7 cellular contexts compared by ENCODE assay signal in genomic region chr1:148595911-148596310, GRCh38. TPM values are rescaled to one million over a fixed set of nuclear protein-coding genes. Genes with fewer than 3 reads are reported as not detected.
DNase-seq lines count a peak whose midpoint lies in the region; ATAC-seq and TF ChIP-seq lines count a peak whose summit lies in the region.
"Not testable (repeated sequence)": the region's sequence is repeated elsewhere in the genome, so short reads cannot be mapped to it uniquely, and the experiment has no call there.

NBPF14 (minus strand) TSS chr1:148596011; CDS start chr1:148595717, 294 bp downstream.

- not testable (repeated sequence) for DNase-seq in IMR-90; esophagus muscularis mucosa (ENCODE audit: extremely low spot score); left lobe of liver (ENCODE audit: low spot score); natural killer cell treated with Interleukin-12 subunit alpha and Interleukin-12 subunit beta and Interleukin-15 and Interleukin-18, amount 100 ng/mL, for 72 hours (ENCODE audit: low spot score); stomach

- ATAC-seq in IMR-90 (ENCODE audit: low read depth); left lobe of liver; natural killer cell treated with Interleukin-12 subunit alpha and Interleukin-12 subunit beta and Interleukin-15 and Interleukin-18, amount 100 ng/mL, for 72 hours: not testable (repeated sequence)

- H3K14ac ChIP-seq in IMR-90 (replicated peaks; ENCODE audit: low read depth, low read length): not testable (repeated sequence)

- not testable (repeated sequence) for H3K27ac Mint-ChIP-seq in natural killer cell treated with Interleukin-12 subunit alpha and Interleukin-12 subunit beta and Interleukin-15 and Interleukin-18, amount 100 ng/mL, for 72 hours

- H3K79me1 ChIP-seq in IMR-90 (ENCODE audit: low read depth in 1 of 2, low read length in 2 of 2): not testable (repeated sequence)

- H2AFZ ChIP-seq in IMR-90 (replicated peaks; ENCODE audit: low read length, poor library complexity): not testable (repeated sequence)

- dilution Hi-C loops in IMR-90 (cut with HindIII; ENCODE audit: low sequenced_read_pairs, unreplicated experiment): not testable (repeated sequence)

- not testable (repeated sequence) for H2AK9ac ChIP-seq in IMR-90 (replicated peaks; ENCODE audit: low read depth, low read length, poor library complexity)

- H2AK5ac ChIP-seq in IMR-90 (ENCODE audit: low read depth, low read length): not testable (repeated sequence)

- not testable (repeated sequence) for H3K9ac ChIP-seq in IMR-90 (ENCODE audit: low read depth, low read length)

- not testable (repeated sequence) for H4K5ac ChIP-seq in IMR-90 (ENCODE audit: low read depth, low read length)

- not testable (repeated sequence) for H2BK15ac ChIP-seq in IMR-90 (ENCODE audit: low read depth, low read length)

- not testable (repeated sequence) for BruUV-seq in IMR-90 (replicated peaks; lab: Mats Ljungman, UMichigan)

- not testable (repeated sequence) for H3K4ac ChIP-seq in IMR-90 (ENCODE audit: low read depth, low read length)

- H3K36me3 Mint-ChIP-seq in natural killer cell treated with Interleukin-12 subunit alpha and Interleukin-12 subunit beta and Interleukin-15 and Interleukin-18, amount 100 ng/mL, for 72 hours: not testable (repeated sequence)

- TF ChIP-seq EP300 in esophagus muscularis mucosa (IDR thresholded peaks at IDR 0.05); stomach (IDR thresholded peaks at IDR 0.05): not testable (repeated sequence)

- H3K9me1 ChIP-seq in IMR-90 (ENCODE audit: insufficient read depth, low read length): not testable (repeated sequence)

- H3K23ac ChIP-seq in IMR-90 (ENCODE audit: low read depth, low read length): not testable (repeated sequence)

- H4K8ac ChIP-seq in IMR-90 (ENCODE audit: low read depth in 2 of 2, low read length in 2 of 2): not testable (repeated sequence)

- H3K4me2 ChIP-seq in IMR-90 (ENCODE audit: low read depth, low read length): not testable (repeated sequence)

- H3K36me3 ChIP-seq in IMR-90 (ENCODE audit: control insufficient read depth, insufficient read depth, low read length); esophagus muscularis mucosa; stomach: not testable (repeated sequence)

- WGBS in IMR-90 (ENCODE audit: extremely low coverage in 2 of 2, insufficient read length in 1 of 2), 2 experiments: no CpG with 5 or more reads among the region's 5 CpGs
- no CpG with 5 or more reads among the region's 5 CpGs for WGBS in adipose tissue, 3 donors
- no CpG with 5 or more reads among the region's 5 CpGs for WGBS in esophagus muscularis mucosa
- WGBS in stomach, 5 donors: no CpG with 5 or more reads among the region's 5 CpGs

- H3K4me1 ChIP-seq in IMR-90 (ENCODE audit: control insufficient read depth, insufficient read depth, low read length); esophagus muscularis mucosa; stomach: not testable (repeated sequence)

- intact Hi-C loops in IMR-90 (cut with micrococcal nuclease); T-helper 2 cell treated with Interferon-gamma antibody and Interleukin-4, amounts not matched to agents 100 ng/mL and 5 ng/mL, for 36 hours (cut with micrococcal nuclease); esophagus muscularis mucosa (cut with DNase I); stomach (cut with DNase I; ENCODE audit: low total_unique reads): not testable (repeated sequence)

- H3K56ac ChIP-seq in IMR-90 (ENCODE audit: extremely low read depth, insufficient read depth, low read length): not testable (repeated sequence)

- not testable (repeated sequence) for H2BK20ac ChIP-seq in IMR-90 (ENCODE audit: low read depth, low read length)

- H2BK5ac ChIP-seq in IMR-90 (ENCODE audit: low read depth, low read length, poor library complexity, severe bottlenecking): not testable (repeated sequence)

- not testable (repeated sequence) for H3K27me3 ChIP-seq in IMR-90 (ENCODE audit: control insufficient read depth, insufficient read depth, low read length); esophagus muscularis mucosa; stomach

- not testable (repeated sequence) for H3K9me3 Mint-ChIP-seq in natural killer cell treated with Interleukin-12 subunit alpha and Interleukin-12 subunit beta and Interleukin-15 and Interleukin-18, amount 100 ng/mL, for 72 hours

- not testable (repeated sequence) for TF ChIP-seq CTCF in IMR-90 (conservative IDR thresholded peaks at IDR 0.05; ENCODE audit: low read depth, low read length); esophagus muscularis mucosa (IDR thresholded peaks at IDR 0.05); stomach (IDR thresholded peaks at IDR 0.05)

- not testable (repeated sequence) for TF ChIP-seq RAD21 in IMR-90 (IDR thresholded peaks at IDR 0.05; ENCODE audit: low read length)

- H3K18ac ChIP-seq in IMR-90 (ENCODE audit: low read depth, low read length): not testable (repeated sequence)

- not testable (repeated sequence) for H4K20me1 ChIP-seq in IMR-90 (ENCODE audit: insufficient read depth, low read length)

- in situ Hi-C loops in IMR-90 (cut with MboI; ENCODE audit: low sequenced_read_pairs): not testable (repeated sequence)

- not testable (repeated sequence) for H3K4me3 Mint-ChIP-seq in natural killer cell treated with Interleukin-12 subunit alpha and Interleukin-12 subunit beta and Interleukin-15 and Interleukin-18, amount 100 ng/mL, for 72 hours

- H3K27ac ChIP-seq in IMR-90 (ENCODE audit: insufficient read depth, low read length); adipose tissue (ENCODE audit: low read depth, low read length); esophagus muscularis mucosa (replicated peaks in 1 of 4); stomach: not testable (repeated sequence)

- not testable (repeated sequence) for H4K91ac ChIP-seq in IMR-90 (ENCODE audit: insufficient read depth, low read depth, low read length)

- POLR2A ChIA-PET in IMR-90 (lab: Charles Lee; ENCODE audit: unreplicated experiment): not testable (repeated sequence)

- not testable (repeated sequence) for H3K4me3 ChIP-seq in IMR-90 (ENCODE audit: insufficient read depth, low read depth, low read length); esophagus muscularis mucosa; stomach

- H3K27me3 Mint-ChIP-seq in natural killer cell treated with Interleukin-12 subunit alpha and Interleukin-12 subunit beta and Interleukin-15 and Interleukin-18, amount 100 ng/mL, for 72 hours: not testable (repeated sequence)

- H2BK120ac ChIP-seq in IMR-90 (ENCODE audit: low read depth, low read length): not testable (repeated sequence)

- H3K9me3 ChIP-seq in IMR-90 (ENCODE audit: control insufficient read depth, insufficient read depth, low read length); esophagus muscularis mucosa; stomach: not testable (repeated sequence)

- CTCF ChIA-PET in IMR-90 (lab: Yijun Ruan, JAX): not testable (repeated sequence)

- not testable (repeated sequence) for TF ChIP-seq POLR2A in IMR-90 (IDR thresholded peaks at IDR 0.05; ENCODE audit: low read depth, low read length); esophagus muscularis mucosa (IDR thresholded peaks at IDR 0.05; ENCODE audit: low read depth); stomach (IDR thresholded peaks at IDR 0.05)

- H3K4me1 Mint-ChIP-seq in natural killer cell treated with Interleukin-12 subunit alpha and Interleukin-12 subunit beta and Interleukin-15 and Interleukin-18, amount 100 ng/mL, for 72 hours (ENCODE audit: low read depth in 2 of 2): not testable (repeated sequence)

RNA-seq across cellular contexts. Expression of gene NBPF14, which starts in this region (rescaled TPM):
- total RNA-seq in IMR-90 (2012; rRNA removed) (24.7 and 43.7 TPM in 2 replicates), esophagus muscularis mucosa (10 to 100 TPM; 13.9 to 31.1 (median 26.5) TPM), left lobe of liver (21.6 TPM), stomach (10 to 100 TPM; 18.0 to 42.6 (median 35.7) TPM)
- polyA plus RNA-seq in IMR-90 (2012; rRNA removed) (14.1 and 16.5 TPM in 2 replicates), adipose tissue (10 to 100 TPM in 2 of 3 donors, 1 to 10 TPM in 1; 9.6 to 21.3 (median 14.0) TPM), stomach (10 to 100 TPM in 2 of 3 donors, 1 to 10 TPM in 1; 9.2 to 13.9 (median 12.5) TPM)
- polyA plus RNA-seq in IMR-90 (2012; cell fraction: cytosol; rRNA removed): 17.5 and 20.6 TPM in 2 replicates
- 17.4 and 36.1 TPM in 2 replicates for polyA plus RNA-seq in IMR-90 (2012; cell fraction: nucleus; rRNA removed; ENCODE audit: low replicate concordance)
- total RNA-seq in T-helper 2 cell treated with Interferon-gamma antibody and Interleukin-4, amounts not matched to agents 100 ng/mL and 5 ng/mL, for 36 hours: 26.9 and 28.1 TPM in 2 replicates
- total RNA-seq in natural killer cell treated with Interleukin-12 subunit alpha and Interleukin-12 subunit beta and Interleukin-15 and Interleukin-18, amount 100 ng/mL, for 72 hours: 10 to 100 TPM; 23.0 to 45.6 TPM
